Comparison of ENCODE assay signal across 3 cellular contexts in genomic region chr15:43662293-43662692, GRCh38. TPM values are rescaled to one million over a fixed set of nuclear protein-coding genes. Genes with fewer than 3 reads are reported as not detected.
"Had no signal": no experiment of that assay in that cellular context is flagged by ENCODE, and none has a peak within 500 bp of the region (broad histone marks: within the 10 kb centered on the region; RNA-seq: fewer than 3 reads in every experiment).

No MANE protein-coding gene starts in this region.

RNA-seq across cellular contexts. Expression of gene CKMT1A, which starts 31.4 kb away (rescaled TPM):
- total RNA-seq: M059J had no signal

RNA-seq across cellular contexts. Expression of gene STRC, which starts 43.7 kb away (rescaled TPM):
- total RNA-seq: M059J, Right ventricle myocardium inferior, RPMI7951 had no signal
